Comparison of ENCODE assay signal across 13 cellular contexts in genomic region chr12:132228535-132229422, GRCh38.
DNase-seq lines count a peak whose midpoint lies in the region; ATAC-seq and TF ChIP-seq lines count a peak whose summit lies in the region.
"Had no signal": no experiment of that assay in that cellular context is flagged by ENCODE, and none has a peak within 500 bp of the region (broad histone marks: within the 10 kb centered on the region; RNA-seq: fewer than 3 reads in every experiment).

No MANE protein-coding gene starts in this region.

- peak overlapping the region; percentile 22 for H3K4me2 ChIP-seq in PC-3 (ENCODE audit: low read length)
- no peak overlapping the region for H3K4me2 ChIP-seq in neuronal stem cell (ENCODE audit: insufficient read depth, low read length, poor library complexity, severe bottlenecking)
- H3K4me2 ChIP-seq in neural progenitor cell = no peak overlapping the region
- H3K4me2 ChIP-seq: A549, GM23338 had no signal

- POLR2A ChIA-PET in PC-3 (lab: Charles Lee; ENCODE audit: unreplicated experiment) = interaction anchor here (0.5 kb wide), 1 partner anchor 418 kb away, joined by 3 read pairs; no protein-coding TSS in a partner anchor

- H3K27ac ChIP-seq in PC-3 (ENCODE audit: low read length) (no peak overlapping the region), neuronal stem cell (replicated peaks; ENCODE audit: low read length) (no peak overlapping the region), aorta (ENCODE audit: low read depth in 1 of 2, low read length in 2 of 2) (no peak overlapping the region), neural progenitor cell (no peak overlapping the region)
- H3K27ac ChIP-seq: A549 had no signal

- H2AFZ ChIP-seq in PC-3 (ENCODE audit: low read length) = no peak overlapping the region
- H2AFZ ChIP-seq in neuronal stem cell (ENCODE audit: low read length) = no peak overlapping the region
- no peak overlapping the region for H2AFZ ChIP-seq in neural progenitor cell (replicated peaks)
- H2AFZ ChIP-seq: GM23338 had no signal

- peak overlapping the region; percentile 58 for H2BK12ac ChIP-seq in neuronal stem cell (ENCODE audit: low read length)

- intact Hi-C loops in PC-3 (cut with micrococcal nuclease) = no loop called here
- intact Hi-C loops in aorta (cut with DNase I) = no loop called here

- no peaks in the 10 kb centered on the region for H3K9me3 ChIP-seq in PC-3 (ENCODE audit: low read length)
- peaks cover 0 to 8% of the 10 kb centered on the region in 2 donors for H3K9me3 ChIP-seq in neuronal stem cell (replicated peaks in 1 of 2; ENCODE audit: control insufficient read depth in 2 of 2, insufficient read depth in 1 of 2, low read depth in 1 of 2, low read length in 2 of 2)
- no peaks in the 10 kb centered on the region for H3K9me3 ChIP-seq in aorta (ENCODE audit: control insufficient read depth, low read length)
- H3K9me3 ChIP-seq in neural progenitor cell (ENCODE audit: low read depth) = no peaks in the 10 kb centered on the region
- H3K9me3 ChIP-seq: A549 had no signal

- BruUV-seq in PC-3 (replicated peaks; lab: Mats Ljungman, UMichigan) = no TSS peak

- H3F3A ChIP-seq in PC-3 (ENCODE audit: low read length, unreplicated experiment) (no peaks in the 10 kb centered on the region), neural progenitor cell (ENCODE audit: low read depth) (peaks cover 14% of the 10 kb centered on the region)

- peak overlapping the region; percentile 65 for H2BK120ac ChIP-seq in neuronal stem cell (ENCODE audit: low read depth, low read length)

- H3K14ac ChIP-seq in neuronal stem cell (ENCODE audit: low read length) = peak overlapping the region; percentile 71

- no peak for TF ChIP-seq CTCF in PC-3 (conservative IDR thresholded peaks at IDR 0.05; ENCODE audit: low read depth, low read length)
- no peak for TF ChIP-seq CTCF in chondrocyte (IDR thresholded peaks at IDR 0.05)
- no peak for TF ChIP-seq CTCF in neural progenitor cell (IDR thresholded peaks at IDR 0.05)

- H3K36me3 ChIP-seq in PC-3 (ENCODE audit: low read depth, low read length) (no peaks in the 10 kb centered on the region), neuronal stem cell (replicated peaks in 1 of 2; ENCODE audit: control insufficient read depth in 2 of 2, insufficient read depth in 2 of 2, low read length in 2 of 2) (peaks cover 0 to 2% of the 10 kb centered on the region in 2 donors), aorta (ENCODE audit: control insufficient read depth in 1 of 2, insufficient read depth in 2 of 2, low read length in 1 of 2) (no peaks in the 10 kb centered on the region), neural progenitor cell (no peaks in the 10 kb centered on the region)
- H3K36me3 ChIP-seq: BE2C had no signal

- H3K27me3 Mint-ChIP-seq in chondrocyte (ENCODE audit: low read depth) (peaks cover 22% of the 10 kb centered on the region), neural progenitor cell (ENCODE audit: insufficient read depth, low read depth) (peaks cover 5% of the 10 kb centered on the region)

- no peaks in the 10 kb centered on the region for H3K9me2 ChIP-seq in PC-3 (replicated peaks; ENCODE audit: low read length)

- CTCF ChIA-PET in PC-3 (lab: Charles Lee) = no interaction called here

- H3K4me1 ChIP-seq in PC-3 (ENCODE audit: insufficient read depth, low read length) = no peaks in the 10 kb centered on the region
- no peaks in the 10 kb centered on the region for H3K4me1 ChIP-seq in neuronal stem cell (ENCODE audit: control insufficient read depth in 2 of 2, insufficient read depth in 1 of 2, low read depth in 1 of 2, low read length in 2 of 2)
- H3K4me1 ChIP-seq in aorta (ENCODE audit: control insufficient read depth in 1 of 2, insufficient read depth in 2 of 2, low read length in 2 of 2) = no peaks in the 10 kb centered on the region
- no peaks in the 10 kb centered on the region for H3K4me1 ChIP-seq in neural progenitor cell
- H3K4me1 ChIP-seq: A549, BE2C had no signal

- no peak for ATAC-seq in PC-3
- ATAC-seq in aorta (ENCODE audit: low FRiP score) = no peak
- ATAC-seq in left lobe of liver = no peak
- ATAC-seq: A549, GM23338 had no signal

- H3K4me3 ChIP-seq in PC-3 (ENCODE audit: low read length) = no peak overlapping the region
- H3K4me3 ChIP-seq in neuronal stem cell (ENCODE audit: low read length in 2 of 2) = no peak overlapping the region
- H3K4me3 ChIP-seq in aorta (ENCODE audit: low read length in 2 of 2) = no peak overlapping the region
- no peak overlapping the region for H3K4me3 ChIP-seq in neural progenitor cell
- H3K4me3 ChIP-seq: A549, GM23338 had no signal

- H2BK15ac ChIP-seq in neuronal stem cell (ENCODE audit: low read length) = peak overlapping the region; percentile 58

- WGBS in neuronal stem cell (ENCODE audit: extremely low coverage in 2 of 2, insufficient read length in 2 of 2, insufficient replicate concordance in 1 of 2), 2 donors = no CpG with 5 or more reads among the region's 36 CpGs
- 65 to 71% methylated on average over 36 of the region's 36 CpGs for WGBS in aorta, 2 donors

- H3K4me3 Mint-ChIP-seq in chondrocyte (ENCODE audit: unreplicated experiment) (no peak overlapping the region), neural progenitor cell (no peak overlapping the region)
- H3K4me3 Mint-ChIP-seq: CD8-positive, alpha-beta memory T cell; GM23338; H9 had no signal

- H4K91ac ChIP-seq in neuronal stem cell (ENCODE audit: low read depth, low read length, poor library complexity) = peak overlapping the region; percentile 72

- H3K36me3 Mint-ChIP-seq in chondrocyte (ENCODE audit: low read depth) = no peaks in the 10 kb centered on the region
- no peaks in the 10 kb centered on the region for H3K36me3 Mint-ChIP-seq in neural progenitor cell
- H3K36me3 Mint-ChIP-seq: CD8-positive, alpha-beta memory T cell had no signal

- H3K9me3 Mint-ChIP-seq in chondrocyte (ENCODE audit: low read depth) (no peaks in the 10 kb centered on the region), neural progenitor cell (no peaks in the 10 kb centered on the region)
- H3K9me3 Mint-ChIP-seq: CD8-positive, alpha-beta memory T cell; GM23338 had no signal

- H3K27ac Mint-ChIP-seq in chondrocyte (ENCODE audit: unreplicated experiment) = no peak overlapping the region
- H3K27ac Mint-ChIP-seq in neural progenitor cell = no peak overlapping the region
- H3K27ac Mint-ChIP-seq: GM23338, H9 had no signal

- H2BK5ac ChIP-seq in neuronal stem cell (ENCODE audit: low read length) = peak overlapping the region; percentile 75

- no peak overlapping the region for H3K23ac ChIP-seq in neuronal stem cell (ENCODE audit: low read depth, low read length, poor library complexity)

- H3K27me3 ChIP-seq in PC-3 (ENCODE audit: low read length) = peaks cover 38% of the 10 kb centered on the region
- H3K27me3 ChIP-seq in neuronal stem cell (ENCODE audit: control insufficient read depth in 3 of 3, insufficient read depth in 3 of 3, low read depth in 1 of 3, low read length in 3 of 3) = peaks cover 0 to 34% (median 5%) of the 10 kb centered on the region in 3 experiments
- peaks cover 0 to 2% of the 10 kb centered on the region in 2 donors for H3K27me3 ChIP-seq in aorta (ENCODE audit: control insufficient read depth in 1 of 2, insufficient read depth in 2 of 2, low read length in 1 of 2)
- H3K27me3 ChIP-seq in neural progenitor cell = peaks cover 42% of the 10 kb centered on the region

- H4K20me1 ChIP-seq in PC-3 (ENCODE audit: low read length) = no peaks in the 10 kb centered on the region
- H4K20me1 ChIP-seq in neural progenitor cell (ENCODE audit: low read depth) = no peaks in the 10 kb centered on the region

- no peak for DNase-seq in PC-3
- peak; percentile 76 for DNase-seq in chondrocyte (ENCODE audit: low spot score)
- no peak for DNase-seq in neuronal stem cell (ENCODE audit: low spot score)
- peak; percentile 32 to 70 for DNase-seq in aorta
- DNase-seq in left lobe of liver (ENCODE audit: low spot score) = no peak
- DNase-seq in stimulated activated naive CD4-positive, alpha-beta T cell treated with Interleukin-2 at 50 U/mL for 16 hours (lab: John Stamatoyannopoulos, UW) = no peak
- no peak for DNase-seq in neural progenitor cell (ENCODE audit: low spot score)
- DNase-seq: BE2C, DMS53, H9 had no signal

- peak overlapping the region; percentile 87 for H3K18ac ChIP-seq in neuronal stem cell (ENCODE audit: low read length)

- H4K8ac ChIP-seq in neuronal stem cell (ENCODE audit: low read depth, low read length) = peak overlapping the region; percentile 43

- peaks cover 2% of the 10 kb centered on the region for H3K79me1 ChIP-seq in neuronal stem cell (ENCODE audit: low read depth, low read length)

- H3K4ac ChIP-seq in neuronal stem cell (ENCODE audit: low read length) = no peak overlapping the region

- H3K79me2 ChIP-seq in PC-3 (ENCODE audit: low read length) = no peaks in the 10 kb centered on the region
- no peaks in the 10 kb centered on the region for H3K79me2 ChIP-seq in neural progenitor cell (ENCODE audit: low read depth)

- H2AK5ac ChIP-seq in neuronal stem cell (ENCODE audit: low read depth, low read length) = peak overlapping the region; percentile 81

- no peaks in the 10 kb centered on the region for H3K4me1 Mint-ChIP-seq in chondrocyte (ENCODE audit: low read depth)
- no peaks in the 10 kb centered on the region for H3K4me1 Mint-ChIP-seq in neural progenitor cell
- H3K4me1 Mint-ChIP-seq: CD8-positive, alpha-beta memory T cell; GM23338; H9 had no signal

- H3K9ac ChIP-seq in PC-3 (ENCODE audit: low read length) = no peak overlapping the region
- H3K9ac ChIP-seq in neuronal stem cell (ENCODE audit: low read depth, low read length, poor library complexity) = peak overlapping the region; percentile 21
- no peak overlapping the region for H3K9ac ChIP-seq in neural progenitor cell

Comparison
In these comparisons a context has a peak if more than half of its experiments do, and no peak if none do; other contexts are left out.
1. DNase-seq: peak in chondrocyte (single experiment) and aorta (2 of 2); none in PC-3 (single experiment), neuronal stem cell (single experiment), left lobe of liver (single experiment), stimulated activated naive CD4-positive, alpha-beta T cell treated with Interleukin-2 at 50 U/mL for 16 hours (single experiment) and neural progenitor cell (single experiment).